ENCODE assay signal across 1 cellular context in genomic region chr18:7567487-7568425, GRCh38.
TF ChIP-seq lines count a peak whose summit lies in the region.

No MANE protein-coding gene starts in this region.

TF ChIP-seq in HEK293, 187 proteins besides CTCF, POLR2A, EP300 and RAD21 (continued from another document and continues in another):
- TF ChIP-seq OSR2 (tag by site-specific recombination; IDR thresholded peaks at IDR 0.05) (no peak), ZNF76 (tag by site-specific recombination; IDR thresholded peaks at IDR 0.05; ENCODE audit: borderline replicate concordance, low read depth) (0 out of 2 replicates have a peak, but pooled peaks have one; percentile 31), ZNF645 (tag by site-specific recombination; IDR thresholded peaks at IDR 0.05) (no peak), ZNF341 (tag by site-specific recombination; IDR thresholded peaks at IDR 0.05; ENCODE audit: low read depth) (no peak), ZNF501 (tag by site-specific recombination; IDR thresholded peaks at IDR 0.05) (no peak), ZNF140 (tag by site-specific recombination; IDR thresholded peaks at IDR 0.05) (no peak), KLF17 (tag by site-specific recombination; IDR thresholded peaks at IDR 0.05) (no peak), GLIS2 (tag by site-specific recombination; IDR thresholded peaks at IDR 0.05) (peak; percentile 61), SALL2 (tag by site-specific recombination; IDR thresholded peaks at IDR 0.05; ENCODE audit: borderline replicate concordance) (no peak), ZNF830 (tag by site-specific recombination; IDR thresholded peaks at IDR 0.05; ENCODE audit: low read depth) (no peak), IKZF3 (tag by site-specific recombination; IDR thresholded peaks at IDR 0.05) (no peak), ZNF302 (tag by site-specific recombination; IDR thresholded peaks at IDR 0.05; ENCODE audit: low read depth) (no peak), ZBTB26 (tag by site-specific recombination; optimal IDR thresholded peaks at IDR 0.05) (peak; percentile 59), SP3 (tag by site-specific recombination; IDR thresholded peaks at IDR 0.05) (no peak), SCRT2 (tag by site-specific recombination; IDR thresholded peaks at IDR 0.05) (no peak), ZNF623 (tag by site-specific recombination; IDR thresholded peaks at IDR 0.05) (no peak), EGR2 (tag by site-specific recombination; IDR thresholded peaks at IDR 0.05; ENCODE audit: low read depth) (peak; percentile 67; the same call in 1 of the 2 replicates), KLF1 (tag by site-specific recombination; IDR thresholded peaks at IDR 0.05) (no peak), ZBTB20 (tag by site-specific recombination; IDR thresholded peaks at IDR 0.05) (peak; percentile 46; the same call in 1 of the 2 replicates), BCL6B (tag by site-specific recombination; IDR thresholded peaks at IDR 0.05) (no peak), PBX3 (CRISPR knock-in tag; IDR thresholded peaks at IDR 0.05) (no peak), HIC1 (tag by site-specific recombination; IDR thresholded peaks at IDR 0.05) (no peak), ZNF133 (tag by site-specific recombination; IDR thresholded peaks at IDR 0.05) (no peak), ZNF132 (tag by site-specific recombination; IDR thresholded peaks at IDR 0.05; ENCODE audit: borderline replicate concordance) (no peak), ZNF23 (tag by site-specific recombination; IDR thresholded peaks at IDR 0.05; ENCODE audit: borderline replicate concordance) (no peak), REST (tag by site-specific recombination; IDR thresholded peaks at IDR 0.05) (no peak), ZNF174 (tag by site-specific recombination; IDR thresholded peaks at IDR 0.05) (no peak), GFI1B (tag by site-specific recombination; IDR thresholded peaks at IDR 0.05) (no peak), ZNF112 (tag by site-specific recombination; IDR thresholded peaks at IDR 0.05) (no peak), ZEB2 (tag by site-specific recombination; IDR thresholded peaks at IDR 0.05) (no peak), ZNF664 (tag by site-specific recombination; IDR thresholded peaks at IDR 0.05) (no peak), ZSCAN23 (tag by site-specific recombination; IDR thresholded peaks at IDR 0.05) (no peak), ZNF423 (tag by site-specific recombination; IDR thresholded peaks at IDR 0.05) (no peak), ZNF211 (tag by site-specific recombination; IDR thresholded peaks at IDR 0.05; ENCODE audit: low read depth) (no peak), ZNF366 (tag by site-specific recombination; conservative IDR thresholded peaks at IDR 0.05) (no peak), ZNF660 (tag by site-specific recombination; IDR thresholded peaks at IDR 0.05) (no peak), ZBTB48 (tag by site-specific recombination; IDR thresholded peaks at IDR 0.05) (no peak), ZBTB11 (tag by site-specific recombination; conservative IDR thresholded peaks at IDR 0.05; ENCODE audit: low read depth) (0 out of 2 replicates have a peak, but pooled peaks have one; percentile 29), SETDB1 (IDR thresholded peaks at IDR 0.05; ENCODE audit: insufficient read length, low read length) (no peak), ZNF223 (tag by site-specific recombination; IDR thresholded peaks at IDR 0.05) (no peak), ZSCAN16 (tag by site-specific recombination; IDR thresholded peaks at IDR 0.05) (no peak), PRDM1 (tag by site-specific recombination; IDR thresholded peaks at IDR 0.05) (no peak), HOXA7 (CRISPR knock-in tag; IDR thresholded peaks at IDR 0.05; ENCODE audit: borderline replicate concordance) (no peak), ZNF560 (tag by site-specific recombination; IDR thresholded peaks at IDR 0.05; ENCODE audit: borderline replicate concordance) (no peak), ZNF280D (tag by site-specific recombination; IDR thresholded peaks at IDR 0.05) (no peak), GLI4 (tag by site-specific recombination; IDR thresholded peaks at IDR 0.05) (no peak), ZFP37 (tag by site-specific recombination; IDR thresholded peaks at IDR 0.05) (no peak), ZNF658 (tag by site-specific recombination; IDR thresholded peaks at IDR 0.05) (no peak), ZBTB8A (tag by site-specific recombination; IDR thresholded peaks at IDR 0.05) (peak; percentile 76), KLF9 (tag by site-specific recombination; IDR thresholded peaks at IDR 0.05; ENCODE audit: low read depth) (peak; percentile 41; the same call in 1 of the 2 replicates), ZNF785 (tag by site-specific recombination; IDR thresholded peaks at IDR 0.05) (no peak), ZNF843 (tag by site-specific recombination; IDR thresholded peaks at IDR 0.05) (no peak)
